Comparison of ENCODE assay signal across 25 cellular contexts in genomic region chr7:151100921-151101320, GRCh38. TPM values are rescaled to one million over a fixed set of nuclear protein-coding genes. Genes with fewer than 3 reads are reported as not detected.
DNase-seq lines count a peak whose midpoint lies in the region; ATAC-seq and TF ChIP-seq lines count a peak whose summit lies in the region.
"Had no signal": no experiment of that assay in that cellular context is flagged by ENCODE, and none has a peak within 500 bp of the region (broad histone marks: within the 10 kb centered on the region; RNA-seq: fewer than 3 reads in every experiment).

No MANE protein-coding gene starts in this region.

- no peaks in the 10 kb centered on the region for H3K4me1 ChIP-seq in trophoblast cell (ENCODE audit: control insufficient read depth in 1 of 2, insufficient read depth in 2 of 2, low read length in 2 of 2)

- no peak overlapping the region for H3K14ac ChIP-seq in trophoblast cell (ENCODE audit: low read length)

- no CpG with 5 or more reads among the region's 10 CpGs for WGBS in trophoblast cell (ENCODE audit: extremely low coverage, insufficient coverage, insufficient read length)

- H3K9ac ChIP-seq in trophoblast cell (ENCODE audit: low read length) = no peak overlapping the region
- H3K9ac ChIP-seq: GM23248 had no signal

- H3K79me2 ChIP-seq in trophoblast cell (ENCODE audit: control insufficient read depth, insufficient read depth, low read length, poor library complexity) = peaks cover 7% of the 10 kb centered on the region

- peak overlapping the region; percentile 15 for H3K4ac ChIP-seq in trophoblast cell (ENCODE audit: low read depth, low read length)

- H3K4me1 Mint-ChIP-seq in glutamatergic neuron (ENCODE audit: low read depth, unreplicated experiment) (peaks cover 44% of the 10 kb centered on the region), osteocyte (ENCODE audit: unreplicated experiment) (peaks cover 49% of the 10 kb centered on the region)
- H3K4me1 Mint-ChIP-seq: CD8-positive, alpha-beta memory T cell had no signal

- no peak overlapping the region for H4K8ac ChIP-seq in trophoblast cell (ENCODE audit: low read depth, low read length)

- CTCF ChIA-PET in RWPE1 (lab: Yijun Ruan, JAX) = no interaction called here

- H2AFZ ChIP-seq in trophoblast cell (ENCODE audit: insufficient read depth, low read length, poor library complexity) = no peak overlapping the region
- H2AFZ ChIP-seq: GM23248 had no signal

- H3K4me3 Mint-ChIP-seq in glutamatergic neuron (ENCODE audit: unreplicated experiment) (peak overlapping the region; percentile 20), osteocyte (ENCODE audit: unreplicated experiment) (no peak overlapping the region)
- H3K4me3 Mint-ChIP-seq: CD14-positive monocyte; CD8-positive, alpha-beta memory T cell had no signal

- no peak overlapping the region for H3K4me2 ChIP-seq in trophoblast cell (ENCODE audit: low read length)

- no peaks in the 10 kb centered on the region for H3K36me3 ChIP-seq in H7 (replicated peaks; ENCODE audit: control insufficient read depth, insufficient read depth, low read length)
- H3K36me3 ChIP-seq in trophoblast cell (ENCODE audit: control insufficient read depth in 1 of 2, insufficient read depth in 2 of 2, low read length in 2 of 2) = peaks cover 9 to 10% of the 10 kb centered on the region in 2 experiments

- no peak for ATAC-seq in GM18909 (IDR thresholded peaks at IDR 0.05; ENCODE audit: poor library complexity, unreplicated experiment)
- ATAC-seq: GM12878, PC-3 had no signal

- DNase-seq in H7 (peak; percentile 51), RWPE1 (ENCODE audit: low spot score) (no peak), glutamatergic neuron (no peak), trophoblast cell (no peak), osteocyte (ENCODE audit: extremely low spot score, unreplicated experiment) (no peak), occipital lobe (lab: John Stamatoyannopoulos, UW) (no peak), NCI-H748 treated with DMSO at 0.1 percent for 48 hours (lab: John Stamatoyannopoulos, UW) (no peak)
- DNase-seq: DMS 273 treated with DMSO at 0.1 percent for 48 hours, DMS79, EL, GDM1, GM23248, NCI-H1105, NCI-H146, NCI-H1930, NCI-H2107, NCI-H524, NCI-H774, PC-3, SHP77 had no signal

- H3K27ac Mint-ChIP-seq in glutamatergic neuron (ENCODE audit: unreplicated experiment) (no peak overlapping the region), osteocyte (ENCODE audit: unreplicated experiment) (no peak overlapping the region)
- H3K27ac Mint-ChIP-seq: CD8-positive, alpha-beta memory T cell had no signal

- H2AK5ac ChIP-seq in trophoblast cell (ENCODE audit: low read length) = no peak overlapping the region

- H2BK12ac ChIP-seq in trophoblast cell (ENCODE audit: low read length) = no peak overlapping the region

- peaks cover 4% of the 10 kb centered on the region for H3K27me3 Mint-ChIP-seq in glutamatergic neuron (ENCODE audit: unreplicated experiment)
- H3K27me3 Mint-ChIP-seq in osteocyte (ENCODE audit: unreplicated experiment) = no peaks in the 10 kb centered on the region
- H3K27me3 Mint-ChIP-seq: CD8-positive, alpha-beta memory T cell had no signal

- no peak overlapping the region for H2BK5ac ChIP-seq in trophoblast cell (ENCODE audit: low read depth, low read length, poor library complexity)

- no peak overlapping the region for H3K23ac ChIP-seq in trophoblast cell (ENCODE audit: low read length)

- H3K36me3 Mint-ChIP-seq in glutamatergic neuron (ENCODE audit: unreplicated experiment) = no peaks in the 10 kb centered on the region
- peaks cover 2% of the 10 kb centered on the region for H3K36me3 Mint-ChIP-seq in osteocyte (ENCODE audit: unreplicated experiment)

- no peaks in the 10 kb centered on the region for H3K79me1 ChIP-seq in trophoblast cell (ENCODE audit: low read length)

- no peak overlapping the region for H4K91ac ChIP-seq in trophoblast cell (ENCODE audit: low read depth, low read length)

- H3K27me3 ChIP-seq in H7 (ENCODE audit: control insufficient read depth, insufficient read depth, low read length) (no peaks in the 10 kb centered on the region), trophoblast cell (ENCODE audit: insufficient read depth, low read length) (no peaks in the 10 kb centered on the region)

- TF ChIP-seq CTCF in RWPE1 (conservative IDR thresholded peaks at IDR 0.05; ENCODE audit: low read depth) (no peak), glutamatergic neuron (IDR thresholded peaks at IDR 0.05; ENCODE audit: partially characterized antibody, unreplicated experiment) (no peak), osteocyte (IDR thresholded peaks at IDR 0.05) (no peak)

- no peak overlapping the region for H3K18ac ChIP-seq in trophoblast cell (ENCODE audit: low read length)

- peaks cover 11% of the 10 kb centered on the region for H3K9me3 Mint-ChIP-seq in glutamatergic neuron (ENCODE audit: unreplicated experiment)
- no peaks in the 10 kb centered on the region for H3K9me3 Mint-ChIP-seq in osteocyte (ENCODE audit: unreplicated experiment)
- H3K9me3 Mint-ChIP-seq: CD8-positive, alpha-beta memory T cell had no signal

- H3K27ac ChIP-seq in RWPE1 (peak overlapping the region; percentile 26), trophoblast cell (ENCODE audit: low read depth, low read length) (no peak overlapping the region)
- H3K27ac ChIP-seq: GM23248 had no signal

- POLR2A ChIA-PET in RWPE1 (lab: Yijun Ruan, JAX; ENCODE audit: low non-redundant PET) = no interaction called here

- H4K12ac ChIP-seq in trophoblast cell (ENCODE audit: low read depth, low read length) = no peak overlapping the region

- no peak overlapping the region for H2BK120ac ChIP-seq in trophoblast cell (ENCODE audit: insufficient read depth, low read length, poor library complexity)

- no peaks in the 10 kb centered on the region for H3K9me3 ChIP-seq in trophoblast cell (ENCODE audit: insufficient read depth, low read depth, low read length)
- H3K9me3 ChIP-seq: HAP-1 had no signal

- H3K4me3 ChIP-seq in H7 (ENCODE audit: insufficient read depth, low read depth, low read length) = no peak overlapping the region
- H3K4me3 ChIP-seq in trophoblast cell (ENCODE audit: low read depth, low read length) = no peak overlapping the region
- H3K4me3 ChIP-seq: GM12878, GM23248, HAP-1 had no signal

RNA-seq across cellular contexts. Expression of gene AGAP3, which starts 14.6 kb away (rescaled TPM):
- total RNA-seq in H7 (2014; rRNA removed; shearing (Covaris generic)) = 63.3 and 76.0 TPM in 2 replicates
- total RNA-seq in glutamatergic neuron (ENCODE audit: unreplicated experiment) (406 TPM), osteocyte (131 and 135 TPM in 2 replicates), occipital lobe (85.6 TPM)
- polyA plus RNA-seq in trophoblast cell (2013) = 91.1 and 102 TPM in 2 replicates

RNA-seq across cellular contexts. Expression of gene TMUB1, which starts 17.6 kb away (rescaled TPM):
- 67.4 and 73.4 TPM in 2 replicates for total RNA-seq in H7 (2014; rRNA removed; shearing (Covaris generic))
- total RNA-seq in glutamatergic neuron (ENCODE audit: unreplicated experiment) (45.7 TPM), osteocyte (26.1 and 30.0 TPM in 2 replicates), occipital lobe (9.7 TPM)
- 82.7 and 85.1 TPM in 2 replicates for polyA plus RNA-seq in trophoblast cell (2013)

RNA-seq across cellular contexts. Expression of gene FASTK, which starts 20.3 kb away (rescaled TPM):
- 58.4 and 86.3 TPM in 2 replicates for total RNA-seq in H7 (2014; rRNA removed; shearing (Covaris generic))
- total RNA-seq in glutamatergic neuron (ENCODE audit: unreplicated experiment) = 64.7 TPM
- polyA plus RNA-seq in trophoblast cell (2013) = 59.7 and 61.2 TPM in 2 replicates
- total RNA-seq in osteocyte = 101 and 104 TPM in 2 replicates
- 30.7 TPM for total RNA-seq in occipital lobe

RNA-seq across cellular contexts. Expression of gene SLC4A2, which starts 41.5 kb away (rescaled TPM):
- 85.7 and 105 TPM in 2 replicates for total RNA-seq in H7 (2014; rRNA removed; shearing (Covaris generic))
- 99.4 TPM for total RNA-seq in glutamatergic neuron (ENCODE audit: unreplicated experiment)
- 225 and 252 TPM in 2 replicates for polyA plus RNA-seq in trophoblast cell (2013)
- total RNA-seq in osteocyte = 289 and 297 TPM in 2 replicates
- total RNA-seq in occipital lobe = 13.7 TPM

RNA-seq across cellular contexts. Expression of gene CDK5, which starts 43.2 kb away (rescaled TPM):
- 24.3 and 36.9 TPM in 2 replicates for total RNA-seq in H7 (2014; rRNA removed; shearing (Covaris generic))
- total RNA-seq in glutamatergic neuron (ENCODE audit: unreplicated experiment) = 52.9 TPM
- polyA plus RNA-seq in trophoblast cell (2013) = 22.3 and 22.9 TPM in 2 replicates
- 18.8 and 23.7 TPM in 2 replicates for total RNA-seq in osteocyte
- total RNA-seq in occipital lobe = 37.3 TPM
